Comparison of ENCODE assay signal across 1 cellular context in the genomic region with DNA sequence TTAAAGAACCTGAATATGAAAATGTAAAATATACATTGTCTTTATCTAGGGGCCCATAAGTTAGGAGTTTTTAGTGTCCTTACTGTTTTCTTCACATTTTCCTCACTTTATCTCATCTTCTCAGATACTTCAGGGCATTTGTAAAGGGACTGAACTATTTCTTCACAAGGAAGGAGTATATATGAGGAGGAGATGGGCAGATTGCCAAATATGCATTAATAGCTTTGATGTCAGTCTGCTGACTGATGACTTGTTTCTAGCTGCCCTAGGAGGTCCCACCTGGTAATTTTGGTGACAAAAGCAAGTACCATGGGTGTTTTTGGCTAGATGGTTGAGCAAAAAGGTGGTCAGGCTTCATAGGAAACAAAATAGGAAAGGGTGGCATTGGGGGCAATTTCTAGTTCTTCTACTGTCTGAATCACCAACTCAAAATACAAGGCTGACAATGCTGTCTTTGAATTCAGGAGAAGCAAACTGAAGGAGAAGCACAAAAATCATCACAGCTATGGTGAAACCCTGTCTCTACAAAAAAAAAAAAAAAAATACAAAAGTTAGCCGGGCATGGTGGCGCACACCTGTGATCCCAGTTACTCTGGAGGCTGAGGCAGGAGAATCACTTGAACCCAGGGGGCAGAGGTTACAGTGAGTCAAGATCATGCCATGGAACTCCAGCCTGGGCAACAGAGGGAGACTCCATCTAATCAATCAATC.
TF ChIP-seq lines count a peak whose summit lies in the region.

No MANE protein-coding gene starts in this region.

TF ChIP-seq in K562, 482 proteins besides CTCF, POLR2A, EP300 and RAD21 (continued from another document):
- peak; percentile 42 for TF ChIP-seq MTA2 (IDR thresholded peaks at IDR 0.05; ENCODE audit: low read depth)
- no peak for TF ChIP-seq NR2C2 (CRISPR knock-in tag; IDR thresholded peaks at IDR 0.05)
- no peak for TF ChIP-seq NR2C2 (tag; IDR thresholded peaks at IDR 0.05)
- peak; percentile 60 for TF ChIP-seq POLR2AphosphoS5 (IDR thresholded peaks at IDR 0.05; ENCODE audit: control insufficient read depth, insufficient read depth, low read depth, low read length)
- TF ChIP-seq GATA2 (CRISPR knock-in tag; IDR thresholded peaks at IDR 0.05), result peak; percentile 95
- no peak for TF ChIP-seq ZFP36 (IDR thresholded peaks at IDR 0.05; ENCODE audit: low read depth, low read length, partially characterized antibody)
- TF ChIP-seq MAFG (tag; conservative IDR thresholded peaks at IDR 0.05), result 0 out of 2 replicates have a peak, but pooled peaks have one; percentile 19
- TF ChIP-seq ZBTB11 (CRISPR knock-in tag; IDR thresholded peaks at IDR 0.05), result no peak
- no peak for TF ChIP-seq ZNF217 (CRISPR knock-in tag; IDR thresholded peaks at IDR 0.05)
- TF ChIP-seq EP400 (IDR thresholded peaks at IDR 0.05), result peak; percentile 39; the same call in 1 of the 2 replicates
- TF ChIP-seq ATF1 (CRISPR knock-in tag; IDR thresholded peaks at IDR 0.05), result no peak
- peak; percentile 49 for TF ChIP-seq ATF1 (tag; IDR thresholded peaks at IDR 0.05)
- peak; percentile 56; the same call in 1 of the 2 replicates for TF ChIP-seq CREM (IDR thresholded peaks at IDR 0.05; ENCODE audit: low read depth)
- peak; percentile 20; the same call in 1 of the 2 replicates for TF ChIP-seq RAD51 (IDR thresholded peaks at IDR 0.05; ENCODE audit: borderline replicate concordance, low read depth)
- TF ChIP-seq C11orf30 (IDR thresholded peaks at IDR 0.05; ENCODE audit: low read depth), result peak; percentile 28; the same call in 1 of the 2 replicates
